In genomic region chr2:227774011-227774624, GRCh38 we compare ENCODE assay signal across 2 cellular contexts.
TF ChIP-seq lines count a peak whose summit lies in the region.

No MANE protein-coding gene starts in this region.

TF ChIP-seq in Ishikawa, 13 proteins besides CTCF, POLR2A, EP300 and RAD21:
- TF ChIP-seq EGR1 (IDR thresholded peaks at IDR 0.05), result no peak
- no peak for TF ChIP-seq USF1 (IDR thresholded peaks at IDR 0.05)
- no peak for TF ChIP-seq NFIC (IDR thresholded peaks at IDR 0.05)
- TF ChIP-seq REST (IDR thresholded peaks at IDR 0.05; ENCODE audit: low read depth), result no peak

TF ChIP-seq in H1, 55 proteins besides CTCF, POLR2A, EP300 and RAD21:
- TF ChIP-seq GABPA (IDR thresholded peaks at IDR 0.05; ENCODE audit: borderline replicate concordance, insufficient read depth, low read length) (no peak), ATF2 (IDR thresholded peaks at IDR 0.05; ENCODE audit: low read length) (no peak), BRCA1 (IDR thresholded peaks at IDR 0.05; ENCODE audit: low read depth, low read length) (no peak), EZH2 (IDR thresholded peaks at IDR 0.05; ENCODE audit: low read depth, low read length, severe bottlenecking) (no peak), TAF7 (optimal IDR thresholded peaks at IDR 0.05; ENCODE audit: borderline replicate concordance, low read depth, low read length) (no peak), RNF2 (IDR thresholded peaks at IDR 0.05; ENCODE audit: borderline replicate concordance, low read depth, low read length, missing control alignments, poor library complexity, severe bottlenecking) (no peak), SRF (IDR thresholded peaks at IDR 0.05; ENCODE audit: low read depth, low read length) (no peak), NANOG (IDR thresholded peaks at IDR 0.05; ENCODE audit: insufficient read depth, low read depth, low read length, poor library complexity, severe bottlenecking) (no peak), E2F6 (IDR thresholded peaks at IDR 0.05) (no peak), PHF8 (conservative IDR thresholded peaks at IDR 0.05; ENCODE audit: low read depth, low read length) (no peak), CTBP2 (IDR thresholded peaks at IDR 0.05; ENCODE audit: borderline replicate concordance, insufficient read depth, insufficient read length, low read length) (no peak), GTF2F1 (IDR thresholded peaks at IDR 0.05; ENCODE audit: borderline replicate concordance, low read depth, low read length) (no peak), CREB1 (IDR thresholded peaks at IDR 0.05) (no peak), KDM5A (IDR thresholded peaks at IDR 0.05; ENCODE audit: low read length) (no peak), KDM4A (IDR thresholded peaks at IDR 0.05; ENCODE audit: low read depth, low read length, severe bottlenecking) (no peak), EGR1 (IDR thresholded peaks at IDR 0.05; ENCODE audit: borderline replicate concordance, low read depth, low read length) (no peak), RFX5 (IDR thresholded peaks at IDR 0.05; ENCODE audit: borderline replicate concordance, low read depth, low read length) (no peak)
